10 cellular contexts compared by ENCODE assay signal in the genomic region with DNA sequence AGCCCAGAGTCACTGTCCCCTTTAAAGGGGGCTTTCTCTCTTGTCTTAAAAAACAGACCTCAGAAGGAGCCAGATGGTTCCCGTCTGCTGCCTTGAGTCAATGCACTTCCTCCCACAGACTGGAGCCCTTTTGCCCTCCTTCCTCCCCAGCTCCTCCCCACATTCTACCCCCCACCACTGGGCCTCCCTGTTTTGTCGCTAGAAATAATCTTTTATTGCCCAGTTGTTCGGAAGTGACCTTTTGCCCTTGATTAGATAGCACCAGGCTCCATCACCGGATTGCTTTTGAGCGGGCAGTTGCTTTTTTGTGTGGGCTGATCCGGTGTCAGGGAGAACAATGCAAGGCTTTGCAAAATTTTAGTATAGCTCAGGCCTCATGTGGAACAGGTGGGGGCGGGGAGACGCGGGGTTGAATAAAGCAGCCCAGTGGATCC. TPM values are rescaled to one million over a fixed set of nuclear protein-coding genes. Genes with fewer than 3 reads are reported as not detected.
DNase-seq lines count a peak whose midpoint lies in the region; ATAC-seq, FAIRE-seq and TF ChIP-seq lines count a peak whose summit lies in the region.
"Had no signal": no experiment of that assay in that cellular context is flagged by ENCODE, and none has a peak within 500 bp of the region (broad histone marks: within the 10 kb centered on the region; RNA-seq: fewer than 3 reads in every experiment).

No MANE protein-coding gene starts in this region.

- peak overlapping the region; percentile 59 for H2AFZ ChIP-seq in astrocyte (ENCODE audit: low read depth, low read length)

- FAIRE-seq in astrocyte (lab: Jason Lieb, UNC): no peak
- FAIRE-seq: colon had no signal

- H3K27me3 ChIP-seq in astrocyte (ENCODE audit: insufficient read depth, low read length) (no peaks in the 10 kb centered on the region), testis (no peaks in the 10 kb centered on the region)

- 6 to 8% methylated on average over 9 of the region's 9 CpGs for WGBS in testis, 2 donors

- peak overlapping the region; percentile 53 for H3K4me2 ChIP-seq in astrocyte (ENCODE audit: low read length)

- H3K4me1 ChIP-seq in astrocyte (ENCODE audit: insufficient read depth, low read length) (peaks cover 11% of the 10 kb centered on the region), testis (peaks cover 14% of the 10 kb centered on the region)

- no peaks in the 10 kb centered on the region for H3K9me3 Mint-ChIP-seq in astrocyte (ENCODE audit: unreplicated experiment)

- H3K36me3 ChIP-seq in astrocyte (ENCODE audit: insufficient read depth, low read length) (no peaks in the 10 kb centered on the region), testis (ENCODE audit: low read depth, missing control alignments) (no peaks in the 10 kb centered on the region)

- peak overlapping the region; percentile 60 for H3K27ac Mint-ChIP-seq in astrocyte (ENCODE audit: unreplicated experiment)

- H3K27me3 Mint-ChIP-seq in astrocyte (ENCODE audit: low read depth, unreplicated experiment): no peaks in the 10 kb centered on the region

- ATAC-seq in HG02884 (IDR thresholded peaks at IDR 0.05; ENCODE audit: unreplicated experiment): peak; percentile 75
- ATAC-seq in left lobe of liver: peak; percentile 78

- H3K4me3 ChIP-seq in astrocyte (ENCODE audit: insufficient read depth, low read depth, low read length) (no peak overlapping the region), testis (no peak overlapping the region)

- intact Hi-C loops in testis (cut with DNase I; ENCODE audit: low total_unique reads): no loop called here

- H3K27ac ChIP-seq in astrocyte (ENCODE audit: low read depth, low read length): no peak overlapping the region
- peak overlapping the region; percentile 10 to 70 for H3K27ac ChIP-seq in testis
- H3K27ac ChIP-seq: C4-2B had no signal

- no peak for TF ChIP-seq POLR2A in testis (IDR thresholded peaks at IDR 0.05)

- no peaks in the 10 kb centered on the region for H3K36me3 Mint-ChIP-seq in astrocyte (ENCODE audit: low read depth, unreplicated experiment)

- DNase-seq in activated gamma-delta T cell treated with Interleukin-2 at 50 U/mL for 16 hours (peak; percentile 8), activated gamma-delta T cell (lab: John Stamatoyannopoulos, UW) (no peak), NCI-H82 treated with DMSO at 0.1 percent for 48 hours (lab: John Stamatoyannopoulos, UW; ENCODE audit: unreplicated experiment) (peak; percentile 71), astrocyte (ENCODE audit: low read depth) (peak; percentile 37), left lobe of liver (ENCODE audit: low spot score) (peak; percentile 50), testis (peak; percentile 79), occipital lobe (lab: John Stamatoyannopoulos, UW) (no peak)

- no peaks in the 10 kb centered on the region for H3K79me2 ChIP-seq in astrocyte (ENCODE audit: insufficient read depth, low read length)

- TF ChIP-seq CTCF in astrocyte (IDR thresholded peaks at IDR 0.05; ENCODE audit: insufficient read depth, low read depth, low read length) (no peak), testis (IDR thresholded peaks at IDR 0.05) (no peak)

- no peak overlapping the region for H3K9ac ChIP-seq in astrocyte (ENCODE audit: low read length)

- H3K9me3 ChIP-seq in astrocyte (ENCODE audit: insufficient read depth, low read depth, low read length) (no peaks in the 10 kb centered on the region), testis (no peaks in the 10 kb centered on the region)

- H3K4me1 Mint-ChIP-seq in astrocyte (ENCODE audit: low read depth, unreplicated experiment): peaks cover 14% of the 10 kb centered on the region

- H3K4me3 Mint-ChIP-seq in astrocyte (ENCODE audit: unreplicated experiment): peak overlapping the region; percentile 10

- no peaks in the 10 kb centered on the region for H4K20me1 ChIP-seq in astrocyte (ENCODE audit: insufficient read depth, low read length)

RNA-seq across cellular contexts. Expression of a gene that starts 47.7 kb away (rescaled TPM):
- total RNA-seq in astrocyte: 44.5 and 51.6 TPM in 2 replicates
- total RNA-seq in left lobe of liver: 15.0 TPM
- total RNA-seq in testis: 10 to 100 TPM; 36.0 to 52.0 TPM
- polyA plus RNA-seq in testis (ENCODE audit: insufficient read depth, low read depth, low replicate concordance): 30.2 TPM
- 12.9 TPM for total RNA-seq in occipital lobe

Comparison
In these comparisons a context has a peak if more than half of its experiments do, and no peak if none do; other contexts are left out.
1. DNase-seq: peak in activated gamma-delta T cell treated with Interleukin-2 at 50 U/mL for 16 hours (single experiment), NCI-H82 treated with DMSO at 0.1 percent for 48 hours (single experiment), astrocyte (single experiment), left lobe of liver (single experiment) and testis (single experiment); none in activated gamma-delta T cell (single experiment) and occipital lobe (single experiment).